Comparison of ENCODE assay signal across 9 cellular contexts in the genomic region with DNA sequence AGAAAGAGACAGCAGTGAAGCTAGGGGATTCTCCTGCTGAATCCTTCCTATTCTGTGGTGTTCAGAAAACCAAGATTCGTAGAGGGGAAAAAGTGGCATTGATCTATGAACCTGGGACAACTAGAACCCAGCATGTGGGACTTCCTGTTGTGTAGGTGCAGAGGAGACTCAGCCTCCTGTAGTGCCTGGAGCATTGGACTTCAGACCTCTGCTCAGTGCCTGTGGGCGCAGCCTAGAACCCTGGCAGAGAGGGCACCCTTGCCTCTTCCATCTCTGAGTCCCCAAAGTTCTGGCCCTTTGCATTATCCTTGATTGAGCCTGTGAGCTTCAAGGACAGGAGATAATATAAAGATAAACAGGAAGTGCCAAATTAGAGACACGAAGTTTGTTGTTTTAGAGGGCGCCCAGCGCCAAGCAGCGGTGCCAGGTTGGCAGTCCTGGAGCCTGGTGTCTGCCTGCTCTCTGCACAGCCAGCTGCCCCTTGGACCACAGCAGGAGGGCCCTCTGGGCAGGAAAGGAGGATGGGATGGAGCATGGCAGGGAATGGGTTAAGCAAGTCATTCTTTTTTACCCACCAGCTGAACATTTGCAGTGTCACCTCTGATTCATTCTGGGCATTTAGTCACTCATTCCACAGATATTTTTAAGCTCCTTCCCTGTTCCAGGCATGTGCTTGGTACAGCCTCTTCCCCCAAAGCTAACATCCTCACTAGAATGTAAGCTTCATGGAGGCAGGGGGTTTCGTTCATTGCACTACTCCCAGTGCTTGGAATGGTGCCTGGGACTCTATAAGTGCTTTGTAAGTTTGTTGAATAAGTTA. TPM values are rescaled to one million over a fixed set of nuclear protein-coding genes. Genes with fewer than 3 reads are reported as not detected.
DNase-seq lines count a peak whose midpoint lies in the region; ATAC-seq and TF ChIP-seq lines count a peak whose summit lies in the region.
"Had no signal": no experiment of that assay in that cellular context is flagged by ENCODE, and none has a peak within 500 bp of the region (broad histone marks: within the 10 kb centered on the region; RNA-seq: fewer than 3 reads in every experiment).

No MANE protein-coding gene starts in this region.

- peaks cover 2% of the 10 kb centered on the region for H3K36me3 Mint-ChIP-seq in osteocyte (ENCODE audit: unreplicated experiment)
- H3K36me3 Mint-ChIP-seq: natural killer cell treated with Interleukin-12 subunit alpha and Interleukin-12 subunit beta and Interleukin-15 and Interleukin-18, amount 100 ng/mL, for 72 hours had no signal

- ATAC-seq in left ventricle myocardium superior (no peak), HG03378 (IDR thresholded peaks at IDR 0.05; ENCODE audit: unreplicated experiment) (no peak)
- ATAC-seq: effector memory CD8-positive, alpha-beta T cell; natural killer cell treated with Interleukin-12 subunit alpha and Interleukin-12 subunit beta and Interleukin-15 and Interleukin-18, amount 100 ng/mL, for 72 hours had no signal

- H3K36me3 ChIP-seq in adipocyte (ENCODE audit: control insufficient read depth, insufficient read depth, low read length, severe bottlenecking) = no peaks in the 10 kb centered on the region

- no peak overlapping the region for H3K4me3 ChIP-seq in adipocyte (ENCODE audit: low read length)

- peaks cover 17% of the 10 kb centered on the region for H3K4me1 ChIP-seq in adipocyte (ENCODE audit: control insufficient read depth, insufficient read depth, low read length)

- intact Hi-C loops in left ventricle myocardium superior (cut with micrococcal nuclease) = no loop called here

- H3K27ac Mint-ChIP-seq in osteocyte (ENCODE audit: unreplicated experiment) = peak overlapping the region; percentile 38
- H3K27ac Mint-ChIP-seq: effector memory CD8-positive, alpha-beta T cell; natural killer cell treated with Interleukin-12 subunit alpha and Interleukin-12 subunit beta and Interleukin-15 and Interleukin-18, amount 100 ng/mL, for 72 hours had no signal

- peak; percentile 69 for DNase-seq in HPDE6-E6E7 (ENCODE audit: extremely low spot score)
- DNase-seq in adipocyte (ENCODE audit: low read depth) = peak; percentile 59
- DNase-seq in osteocyte (ENCODE audit: extremely low spot score, unreplicated experiment) = no peak
- no peak for DNase-seq in left ventricle myocardium superior
- no peak for DNase-seq in activated effector memory CD4-positive, alpha-beta T cell treated with Interleukin-2 at 50 U/mL for 16 hours
- DNase-seq: effector memory CD8-positive, alpha-beta T cell; NCI-H774 had no signal

- peaks cover 25% of the 10 kb centered on the region for H3K4me1 Mint-ChIP-seq in osteocyte (ENCODE audit: unreplicated experiment)

- no peak for TF ChIP-seq CTCF in osteocyte (IDR thresholded peaks at IDR 0.05)

- H3K9ac ChIP-seq in adipocyte (ENCODE audit: low read length) = peak overlapping the region; percentile 30

- peaks cover 4% of the 10 kb centered on the region for H3K27me3 Mint-ChIP-seq in osteocyte (ENCODE audit: unreplicated experiment)

- H3K27me3 ChIP-seq in adipocyte (replicated peaks; ENCODE audit: control insufficient read depth, insufficient read depth, low read length) = peaks cover 8% of the 10 kb centered on the region

- H3K4me3 Mint-ChIP-seq in osteocyte (ENCODE audit: unreplicated experiment) = no peak overlapping the region
- H3K4me3 Mint-ChIP-seq: effector memory CD8-positive, alpha-beta T cell; natural killer cell treated with Interleukin-12 subunit alpha and Interleukin-12 subunit beta and Interleukin-15 and Interleukin-18, amount 100 ng/mL, for 72 hours had no signal

- no peaks in the 10 kb centered on the region for H3K9me3 ChIP-seq in adipocyte (ENCODE audit: control insufficient read depth, low read length)

- H3K9me3 Mint-ChIP-seq in osteocyte (ENCODE audit: unreplicated experiment) = no peaks in the 10 kb centered on the region
- H3K9me3 Mint-ChIP-seq: effector memory CD8-positive, alpha-beta T cell; natural killer cell treated with Interleukin-12 subunit alpha and Interleukin-12 subunit beta and Interleukin-15 and Interleukin-18, amount 100 ng/mL, for 72 hours had no signal

RNA-seq across cellular contexts. Expression of a gene that starts 11.9 kb away (rescaled TPM):
- total RNA-seq in osteocyte (0.16 TPM in 1 of 2 replicates, not detected in the other), left ventricle myocardium superior (0.15 TPM)

RNA-seq across cellular contexts. Expression of a gene that starts 21.8 kb away (rescaled TPM):
- 25.4 and 25.6 TPM in 2 replicates for total RNA-seq in osteocyte
- 33.8 TPM for total RNA-seq in left ventricle myocardium superior

RNA-seq across cellular contexts. Expression of a gene that starts 31.4 kb away (rescaled TPM):
- 0.54 and 0.84 TPM in 2 replicates for total RNA-seq in osteocyte
- total RNA-seq in left ventricle myocardium superior = not detected

RNA-seq across cellular contexts. Expression of a gene that starts 31.5 kb away (rescaled TPM):
- total RNA-seq in osteocyte = 41.0 and 41.8 TPM in 2 replicates
- 53.5 TPM for total RNA-seq in left ventricle myocardium superior

RNA-seq across cellular contexts. Expression of a gene that starts 33.2 kb away (rescaled TPM):
- 19.9 and 20.7 TPM in 2 replicates for total RNA-seq in osteocyte
- total RNA-seq in left ventricle myocardium superior = 14.1 TPM

Comparison
In these comparisons a context has a peak if more than half of its experiments do, and no peak if none do; other contexts are left out.
1. DNase-seq: peak in HPDE6-E6E7 (single experiment) and adipocyte (single experiment); none in osteocyte (single experiment), left ventricle myocardium superior (single experiment) and activated effector memory CD4-positive, alpha-beta T cell treated with Interleukin-2 at 50 U/mL for 16 hours (single experiment).